ENCODE assay signal across 1 cellular context in genomic region chr9:133153227-133154096, GRCh38.
TF ChIP-seq lines count a peak whose summit lies in the region.

No MANE protein-coding gene starts in this region.

TF ChIP-seq in HepG2, 621 proteins besides CTCF, POLR2A, EP300 and RAD21 (continued from another document and continues in another):
- TF ChIP-seq PCBP1 (IDR thresholded peaks at IDR 0.05; ENCODE audit: borderline replicate concordance, low read depth, low read length) (no peak), POLR2G (IDR thresholded peaks at IDR 0.05; ENCODE audit: low read depth, low read length) (no peak), ELF4 (CRISPR knock-in tag; IDR thresholded peaks at IDR 0.05; ENCODE audit: borderline replicate concordance) (no peak), ZSCAN30 (CRISPR knock-in tag; IDR thresholded peaks at IDR 0.05) (no peak), MYC (CRISPR knock-in tag; IDR thresholded peaks at IDR 0.05; ENCODE audit: borderline replicate concordance) (peak; percentile 73; the same call in 1 of the 2 replicates), NCOA5 (CRISPR knock-in tag; IDR thresholded peaks at IDR 0.05) (no peak), SALL2 (CRISPR knock-in tag; IDR thresholded peaks at IDR 0.05) (no peak), SP5 (CRISPR knock-in tag; IDR thresholded peaks at IDR 0.05; ENCODE audit: borderline replicate concordance, low read depth) (peak; percentile 82), SKIL (CRISPR knock-in tag; IDR thresholded peaks at IDR 0.05; ENCODE audit: borderline replicate concordance) (no peak), MIER3 (CRISPR knock-in tag; IDR thresholded peaks at IDR 0.05; ENCODE audit: borderline replicate concordance) (0 out of 2 replicates have a peak, but pooled peaks have one; percentile 43), TOE1 (CRISPR knock-in tag; IDR thresholded peaks at IDR 0.05) (no peak), ZNF784 (CRISPR knock-in tag; IDR thresholded peaks at IDR 0.05; ENCODE audit: borderline replicate concordance) (no peak), ZNF775 (CRISPR knock-in tag; IDR thresholded peaks at IDR 0.05; ENCODE audit: borderline replicate concordance) (no peak), SAP130 (CRISPR knock-in tag; IDR thresholded peaks at IDR 0.05; ENCODE audit: low read depth) (peak; percentile 50; the same call in 1 of the 2 replicates), ZMYM3 (CRISPR knock-in tag; IDR thresholded peaks at IDR 0.05) (0 out of 2 replicates have a peak, but pooled peaks have one; percentile 40), ZNF557 (CRISPR knock-in tag; IDR thresholded peaks at IDR 0.05) (no peak), FOXO1 (CRISPR knock-in tag; IDR thresholded peaks at IDR 0.05) (peak; percentile 36; the same call in 1 of the 2 replicates), RORA (CRISPR knock-in tag; IDR thresholded peaks at IDR 0.05) (no peak), TARDBP (CRISPR knock-in tag; IDR thresholded peaks at IDR 0.05) (0 out of 2 replicates have a peak, but pooled peaks have one; percentile 47), ZMYM4 (CRISPR knock-in tag; IDR thresholded peaks at IDR 0.05) (no peak), NFYC (CRISPR knock-in tag; IDR thresholded peaks at IDR 0.05) (no peak), ZNF788 (CRISPR knock-in tag; IDR thresholded peaks at IDR 0.05; ENCODE audit: borderline replicate concordance) (peak; percentile 50; the same call in 1 of the 2 replicates), ZNF24 (IDR thresholded peaks at IDR 0.05) (no peak), RBM22 (optimal IDR thresholded peaks at IDR 0.05; ENCODE audit: low read length) (no peak), ZNF225 (CRISPR knock-in tag; IDR thresholded peaks at IDR 0.05) (no peak), ZNF143 (CRISPR knock-in tag; IDR thresholded peaks at IDR 0.05) (no peak), FOXK1 (CRISPR knock-in tag; IDR thresholded peaks at IDR 0.05; ENCODE audit: borderline replicate concordance, low read depth) (no peak), NFIB (CRISPR knock-in tag; IDR thresholded peaks at IDR 0.05; ENCODE audit: borderline replicate concordance) (no peak), RNF219 (CRISPR knock-in tag; IDR thresholded peaks at IDR 0.05) (no peak), MXD1 (CRISPR knock-in tag; IDR thresholded peaks at IDR 0.05) (no peak), ZFP41 (CRISPR knock-in tag; IDR thresholded peaks at IDR 0.05; ENCODE audit: borderline replicate concordance) (no peak), CAMTA2 (CRISPR knock-in tag; IDR thresholded peaks at IDR 0.05; ENCODE audit: borderline replicate concordance) (no peak), TAF1 (CRISPR knock-in tag; IDR thresholded peaks at IDR 0.05) (peak; percentile 30; the same call in 1 of the 2 replicates), ZNF101 (CRISPR knock-in tag; IDR thresholded peaks at IDR 0.05; ENCODE audit: borderline replicate concordance, low read depth) (no peak), ISX (CRISPR knock-in tag; conservative IDR thresholded peaks at IDR 0.05) (no peak), ZIK1 (CRISPR knock-in tag; IDR thresholded peaks at IDR 0.05; ENCODE audit: borderline replicate concordance, low read depth) (no peak), MTF1 (CRISPR knock-in tag; IDR thresholded peaks at IDR 0.05) (no peak), BCL6 (CRISPR knock-in tag; IDR thresholded peaks at IDR 0.05) (0 out of 2 replicates have a peak, but pooled peaks have one; percentile 22), GABPA (IDR thresholded peaks at IDR 0.05; ENCODE audit: low read depth, low read length) (no peak), GABPA (CRISPR knock-in tag; IDR thresholded peaks at IDR 0.05; ENCODE audit: low read depth) (peak; percentile 70), AFF4 (CRISPR knock-in tag; IDR thresholded peaks at IDR 0.05) (no peak), DZIP1 (CRISPR knock-in tag; IDR thresholded peaks at IDR 0.05) (no peak), ZNF552 (CRISPR knock-in tag; IDR thresholded peaks at IDR 0.05; ENCODE audit: borderline replicate concordance) (no peak), MAX (IDR thresholded peaks at IDR 0.05) (peak; percentile 72), ZSCAN25 (CRISPR knock-in tag; IDR thresholded peaks at IDR 0.05) (peak; percentile 33; the same call in 1 of the 2 replicates), ZNF839 (CRISPR knock-in tag; IDR thresholded peaks at IDR 0.05; ENCODE audit: borderline replicate concordance) (no peak), ETV5 (CRISPR knock-in tag; IDR thresholded peaks at IDR 0.05; ENCODE audit: borderline replicate concordance) (peak; percentile 66), ZBTB42 (CRISPR knock-in tag; IDR thresholded peaks at IDR 0.05) (no peak), FUBP1 (CRISPR knock-in tag; IDR thresholded peaks at IDR 0.05; ENCODE audit: borderline replicate concordance) (no peak), SNAI1 (CRISPR knock-in tag; IDR thresholded peaks at IDR 0.05; ENCODE audit: borderline replicate concordance) (no peak), SRSF4 (IDR thresholded peaks at IDR 0.05; ENCODE audit: low read depth, low read length, poor library complexity, severe bottlenecking) (no peak), CBX5 (CRISPR knock-in tag; IDR thresholded peaks at IDR 0.05; ENCODE audit: borderline replicate concordance) (no peak), SRF (IDR thresholded peaks at IDR 0.05; ENCODE audit: low read depth, low read length) (no peak), TRIM24 (CRISPR knock-in tag; IDR thresholded peaks at IDR 0.05) (no peak), ARHGAP35 (CRISPR knock-in tag; IDR thresholded peaks at IDR 0.05; ENCODE audit: borderline replicate concordance) (0 out of 2 replicates have a peak, but pooled peaks have one; percentile 13), MEF2D (CRISPR knock-in tag; IDR thresholded peaks at IDR 0.05) (no peak), CC2D1A (CRISPR knock-in tag; IDR thresholded peaks at IDR 0.05) (no peak), SP2 (CRISPR knock-in tag; IDR thresholded peaks at IDR 0.05) (peak; percentile 43; the same call in 1 of the 2 replicates), ZNF550 (CRISPR knock-in tag; IDR thresholded peaks at IDR 0.05; ENCODE audit: borderline replicate concordance) (no peak), ZNF292 (CRISPR knock-in tag; IDR thresholded peaks at IDR 0.05; ENCODE audit: borderline replicate concordance, low read depth) (peak; percentile 85; the same call in 1 of the 2 replicates), KDM2A (CRISPR knock-in tag; IDR thresholded peaks at IDR 0.05; ENCODE audit: borderline replicate concordance, low read depth) (peak; percentile 48; the same call in 1 of the 2 replicates), FOXA3 (CRISPR knock-in tag; IDR thresholded peaks at IDR 0.05) (0 out of 2 replicates have a peak, but pooled peaks have one; percentile 33)
